Comparison of ENCODE assay signal across 20 cellular contexts in genomic region chr12:131709226-131709625, GRCh38. TPM values are rescaled to one million over a fixed set of nuclear protein-coding genes. Genes with fewer than 3 reads are reported as not detected.
DNase-seq lines count a peak whose midpoint lies in the region; ATAC-seq, FAIRE-seq and TF ChIP-seq lines count a peak whose summit lies in the region.
"Had no signal": no experiment of that assay in that cellular context is flagged by ENCODE, and none has a peak within 500 bp of the region (broad histone marks: within the 10 kb centered on the region; RNA-seq: fewer than 3 reads in every experiment).

No MANE protein-coding gene starts in this region.

- H3K4me1 Mint-ChIP-seq in activated CD4-positive, alpha-beta T cell treated with anti-CD3 and anti-CD28 coated beads, Interleukin-2, amount 10 ng/mL, durations not matched to agents 24 days and 14 days, result peaks cover 23% of the 10 kb centered on the region
- H3K4me1 Mint-ChIP-seq in nephron progenitor cell, result peaks cover 31% of the 10 kb centered on the region

- no peak for TF ChIP-seq EP300 in K562 (IDR thresholded peaks at IDR 0.05; ENCODE audit: low read length)

- no peaks in the 10 kb centered on the region for H3K9me3 ChIP-seq in HEK293 (ENCODE audit: control insufficient read depth, insufficient read depth, low read depth, low read length)
- H3K9me3 ChIP-seq in K562 (replicated peaks; ENCODE audit: control insufficient read depth, insufficient read depth, low read depth, low read length), result peaks cover 18% of the 10 kb centered on the region
- H3K9me3 ChIP-seq: SJSA1 had no signal

- WGBS in K562 (ENCODE audit: insufficient coverage, low coverage, missing lambda C conversion rate), result 4% methylated on average over 3 of the region's 3 CpGs

- H3K36me3 ChIP-seq in HEK293 (ENCODE audit: control insufficient read depth in 2 of 2, insufficient read depth in 1 of 2, low read length in 2 of 2) (peaks cover 4 to 11% of the 10 kb centered on the region in 2 experiments; a peak in 2 of 3 replicates), K562 (ENCODE audit: control insufficient read depth, insufficient read depth, low read length) (peaks cover 19% of the 10 kb centered on the region)

- POLR2A ChIA-PET in HEK293 (lab: Yijun Ruan, JAX), result interaction anchor here (0.6 kb wide), 1 partner anchor 56 kb away, joined by 4 read pairs; no protein-coding TSS in a partner anchor
- POLR2A ChIA-PET in K562 (lab: Yijun Ruan, JAX), result interaction anchor here (0.5 to 0.6 kb wide), 3 partner anchors 11 to 196 kb away, joined by 3 to 4 read pairs (median 4); no protein-coding TSS in a partner anchor

- peaks cover 18% of the 10 kb centered on the region for H3K36me3 Mint-ChIP-seq in activated CD4-positive, alpha-beta T cell treated with anti-CD3 and anti-CD28 coated beads, Interleukin-2, amount 10 ng/mL, durations not matched to agents 24 days and 14 days (ENCODE audit: low read depth)
- peaks cover 21% of the 10 kb centered on the region for H3K36me3 Mint-ChIP-seq in nephron progenitor cell (ENCODE audit: low read depth)

- H4K20me1 ChIP-seq in K562 (replicated peaks; ENCODE audit: control insufficient read depth, insufficient read depth, low read length), result peaks cover 19% of the 10 kb centered on the region

- CTCF ChIA-PET in HEK293 (lab: Yijun Ruan, JAX), result no interaction called here
- CTCF ChIA-PET in K562 (lab: Yijun Ruan, JAX; ENCODE audit: low intra/inter-chr PET ratio), result no interaction called here

- DNase-seq in activated CD4-positive, alpha-beta T cell treated with anti-CD3 and anti-CD28 coated beads, Interleukin-2, amount 10 ng/mL, durations not matched to agents 24 days and 14 days, result no peak
- no peak for DNase-seq in activated CD4-positive, alpha-beta T cell treated with anti-CD3 and anti-CD28 coated beads, Interleukin-2, amount 50 U/mL, for 48 hours
- no peak for DNase-seq in K562 (ENCODE audit: extremely low read depth in 1 of 4, low spot score in 3 of 4)
- DNase-seq in nephron progenitor cell, result no peak
- no peak for DNase-seq in HuH-7 (ENCODE audit: low spot score)
- DNase-seq in superior temporal gyrus (ENCODE audit: extremely low spot score), result no peak
- DNase-seq in DMS79 treated with DMSO at 0.1 percent for 48 hours (lab: John Stamatoyannopoulos, UW), result no peak
- DNase-seq: anterior cingulate cortex, mesenchymal stem cell, NCI-H2081, NCI-H524, occipital lobe, sigmoid colon, tibial artery had no signal

- no peaks in the 10 kb centered on the region for H3K9me1 ChIP-seq in K562 (ENCODE audit: control insufficient read depth, insufficient read depth, low read length)

- peak overlapping the region; percentile 37 for H2AFZ ChIP-seq in K562 (ENCODE audit: low read depth, low read length)

- H3K4me3 ChIP-seq in HEK293 (ENCODE audit: low read depth, low read length), result no peak overlapping the region
- no peak overlapping the region for H3K4me3 ChIP-seq in K562
- H3K4me3 ChIP-seq: coronary artery, GM12878, sigmoid colon, SJSA1, tibial artery had no signal

- ATAC-seq in K562, result no peak
- ATAC-seq: GM12878 had no signal

- no peak overlapping the region for H3K9ac ChIP-seq in K562 (ENCODE audit: insufficient read depth in 1 of 2, low read depth in 2 of 2, low read length in 2 of 2)

- peaks cover 7% of the 10 kb centered on the region for H3K27me3 Mint-ChIP-seq in activated CD4-positive, alpha-beta T cell treated with anti-CD3 and anti-CD28 coated beads, Interleukin-2, amount 10 ng/mL, durations not matched to agents 24 days and 14 days
- H3K27me3 Mint-ChIP-seq in nephron progenitor cell (ENCODE audit: low read depth, poor library complexity), result peaks cover 27% of the 10 kb centered on the region

- TF ChIP-seq CTCF in HEK293 (tag by site-specific recombination; IDR thresholded peaks at IDR 0.05), result no peak
- TF ChIP-seq CTCF in K562 (IDR thresholded peaks at IDR 0.05 in 2 of 3, conservative IDR thresholded peaks at IDR 0.05 in 1 of 3; ENCODE audit: insufficient read depth in 2 of 3, low read depth in 1 of 3, low read length in 3 of 3), result no peak
- no peak for TF ChIP-seq CTCF in nephron progenitor cell (IDR thresholded peaks at IDR 0.05)

- intact Hi-C loops in activated CD4-positive, alpha-beta T cell treated with anti-CD3 and anti-CD28 coated beads, Interleukin-2, amount 10 ng/mL, durations not matched to agents 24 days and 14 days (cut with micrococcal nuclease), result no loop called here
- intact Hi-C loops in K562 (cut with micrococcal nuclease), result no loop called here

- in situ Hi-C loops in K562 (cut with MboI), result no loop called here

- TF ChIP-seq RAD21 in K562 (CRISPR knock-in tag; conservative IDR thresholded peaks at IDR 0.05 in 1 of 2, IDR thresholded peaks at IDR 0.05 in 1 of 2), result no peak

- H3K27me3 ChIP-seq in K562 (ENCODE audit: control insufficient read depth in 2 of 2, insufficient read depth in 2 of 2, low read length in 2 of 2), result no peaks in the 10 kb centered on the region
- H3K27me3 ChIP-seq: sigmoid colon, SJSA1, tibial artery had no signal

- H3K4me1 ChIP-seq in HEK293 (ENCODE audit: control insufficient read depth, insufficient read depth, low read length) (peaks cover 2% of the 10 kb centered on the region; the same call in 1 of the 2 replicates), K562 (replicated peaks in 1 of 2; ENCODE audit: control insufficient read depth in 2 of 2, insufficient read depth in 2 of 2, low read length in 2 of 2) (peaks cover 11 to 15% of the 10 kb centered on the region in 2 experiments; a peak in 4 of 5 replicates)

- peak overlapping the region; percentile 92 for H3K27ac Mint-ChIP-seq in activated CD4-positive, alpha-beta T cell treated with anti-CD3 and anti-CD28 coated beads, Interleukin-2, amount 10 ng/mL, durations not matched to agents 24 days and 14 days
- H3K27ac Mint-ChIP-seq in nephron progenitor cell, result peak overlapping the region; percentile 58

- no peak for TF ChIP-seq POLR2A in K562 (conservative IDR thresholded peaks at IDR 0.05)

- peaks cover 12% of the 10 kb centered on the region for H3K9me3 Mint-ChIP-seq in activated CD4-positive, alpha-beta T cell treated with anti-CD3 and anti-CD28 coated beads, Interleukin-2, amount 10 ng/mL, durations not matched to agents 24 days and 14 days
- peaks cover 34% of the 10 kb centered on the region for H3K9me3 Mint-ChIP-seq in nephron progenitor cell

- H3K27ac ChIP-seq in HEK293 (ENCODE audit: extremely low read depth, low read depth, low read length) (no peak overlapping the region), K562 (ENCODE audit: extremely low read depth, low read depth, low read length) (no peak overlapping the region)
- H3K27ac ChIP-seq: coronary artery, sigmoid colon, SJSA1, tibial artery had no signal

- FAIRE-seq in K562 (lab: Jason Lieb, UNC), result no peak
- FAIRE-seq: A204.1, GM12878, H54 had no signal

- H3K79me2 ChIP-seq in K562 (ENCODE audit: control insufficient read depth, insufficient read depth, low read length), result peaks cover 33% of the 10 kb centered on the region

- BruUV-seq in K562 (replicated peaks; lab: Mats Ljungman, UMichigan), result no TSS peak

- H3K4me3 Mint-ChIP-seq in activated CD4-positive, alpha-beta T cell treated with anti-CD3 and anti-CD28 coated beads, Interleukin-2, amount 10 ng/mL, durations not matched to agents 24 days and 14 days, result peak overlapping the region; percentile 91
- peak overlapping the region; percentile 96 for H3K4me3 Mint-ChIP-seq in nephron progenitor cell

- H3K4me2 ChIP-seq in K562 (ENCODE audit: insufficient read depth, low read length), result no peak overlapping the region

TF ChIP-seq in HEK293, 187 proteins besides CTCF, POLR2A, EP300 and RAD21:
- TF ChIP-seq ZNF549 (tag by site-specific recombination; IDR thresholded peaks at IDR 0.05) (peak; percentile 96), ZNF544 (tag by site-specific recombination; IDR thresholded peaks at IDR 0.05) (no peak), SCRT1 (tag by site-specific recombination; IDR thresholded peaks at IDR 0.05; ENCODE audit: borderline replicate concordance) (no peak)

TF ChIP-seq in K562, 482 proteins besides CTCF, POLR2A, EP300 and RAD21 (continues in another document):
- TF ChIP-seq ZHX1 (conservative IDR thresholded peaks at IDR 0.05; ENCODE audit: low read length), result no peak

RNA-seq across cellular contexts. Expression of gene SFSWAP, which starts 1.7 kb away (rescaled TPM):
- 69.0 and 74.4 TPM in 2 replicates for total RNA-seq in activated CD4-positive, alpha-beta T cell treated with anti-CD3 and anti-CD28 coated beads, Interleukin-2, amount 10 ng/mL, durations not matched to agents 24 days and 14 days
- 141 and 174 TPM in 2 replicates for total RNA-seq in K562 (2011; cell fraction: chromatin; rRNA removed; ENCODE audit: low replicate concordance)
- 69.2 and 73.8 TPM in 2 replicates for total RNA-seq in K562 (2011; cell fraction: nucleolus; rRNA removed)
- total RNA-seq in K562 (2011; cell fraction: nucleoplasm; rRNA removed), result 106 and 133 TPM in 2 replicates
- 47.5 and 53.4 TPM in 2 replicates for total RNA-seq in K562 (2014; rRNA removed)
- 21.9 and 23.4 TPM in 2 replicates for total RNA-seq in K562 (2014; rRNA removed; fragmentation: Illumina TruSeq; extraction: Trizol)
- 31.0 and 32.6 TPM in 2 replicates for total RNA-seq in K562 (2015; rRNA removed; fragmentation: Illumina TruSeq; extraction: Trizol)
- 57.3 and 60.4 TPM in 2 replicates for total RNA-seq in K562 (2021)
- polyA plus RNA-seq in K562 (2011; rRNA removed), result 17.4 and 33.1 TPM in 2 replicates
- 17.2 and 28.4 TPM in 2 replicates for polyA plus RNA-seq in K562 (2011; cell fraction: cytosol; rRNA removed)
- polyA plus RNA-seq in K562 (2011; cell fraction: nucleus; rRNA removed), result 104 and 135 TPM in 2 replicates
- 26.3 and 38.9 TPM in 2 replicates for polyA plus RNA-seq in K562 (2012)
- 47.9 and 49.4 TPM in 2 replicates for polyA plus RNA-seq in K562 (2014; fragmentation: Illumina TruSeq; extraction: Trizol)
- polyA plus RNA-seq in K562 (2014; fragmentation: Nextera tagmentation; extraction: Ambion mirVana), result 1 to 10 TPM; 2.4 to 2.8 TPM
- 36.2 and 42.4 TPM in 2 replicates for polyA plus RNA-seq in K562 (2014; rRNA removed)
- polyA minus RNA-seq in K562 (2011; rRNA and poly(A)+ RNA removed), result 24.6 and 36.6 TPM in 2 replicates
- 18.6 and 35.6 TPM in 2 replicates for polyA minus RNA-seq in K562 (2011; cell fraction: cytosol; rRNA and poly(A)+ RNA removed)
- 50.4 and 79.0 TPM in 2 replicates for polyA minus RNA-seq in K562 (2011; cell fraction: nucleus; rRNA and poly(A)+ RNA removed)
